In the genomic region with DNA sequence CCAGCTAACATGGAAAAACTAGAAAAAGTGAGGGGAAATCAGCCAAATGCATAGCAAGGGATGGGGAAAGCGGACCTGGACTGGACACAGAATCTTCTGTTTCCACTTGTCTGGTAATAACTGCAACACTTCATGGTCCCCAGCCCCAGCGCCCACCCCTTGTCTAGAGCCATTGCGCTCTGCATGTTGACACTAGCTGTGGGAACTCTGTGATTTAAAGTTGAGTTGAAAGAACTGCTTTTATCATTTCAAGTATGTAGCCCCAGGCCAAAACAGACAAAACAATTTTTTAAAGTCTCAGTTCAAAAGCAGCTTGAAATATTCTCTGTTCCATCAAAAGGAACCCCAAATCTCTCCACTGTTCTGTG, we compare ENCODE assay signal across 16 cellular contexts.
A peak's percentile ranks its signal among the peaks of the same experiment; 100 is the strongest.
DNase-seq lines count a peak whose midpoint lies in the region; ATAC-seq and TF ChIP-seq lines count a peak whose summit lies in the region.
"Had no signal": no experiment of that assay in that cellular context is flagged by ENCODE, and none has a peak within 500 bp of the region (broad histone marks: within the 10 kb centered on the region; RNA-seq: fewer than 3 reads in every experiment).

No MANE protein-coding gene starts in this region.

- H3K36me3 ChIP-seq in gastroesophageal sphincter = no peaks in the 10 kb centered on the region
- H3K36me3 ChIP-seq in rectal smooth muscle tissue (ENCODE audit: control insufficient read depth, insufficient read depth, low read length) = no peaks in the 10 kb centered on the region
- H3K36me3 ChIP-seq: cardiac muscle cell, MG63 had no signal

- H3K27me3 ChIP-seq in gastroesophageal sphincter = no peaks in the 10 kb centered on the region
- no peaks in the 10 kb centered on the region for H3K27me3 ChIP-seq in rectal smooth muscle tissue (ENCODE audit: control insufficient read depth, insufficient read depth, low read length)
- H3K27me3 ChIP-seq: cardiac muscle cell, MG63 had no signal

- peak overlapping the region in 3 of 4 donors; percentile 60 to 70 (median 63) for H3K27ac ChIP-seq in gastroesophageal sphincter
- H3K27ac ChIP-seq in rectal smooth muscle tissue (ENCODE audit: low read depth, low read length) = peak overlapping the region; percentile 48
- H3K27ac ChIP-seq: cardiac muscle cell had no signal

- H3K4me1 ChIP-seq in gastroesophageal sphincter = peaks cover 0 to 31% (median 0%) of the 10 kb centered on the region in 3 donors
- peaks cover 5% of the 10 kb centered on the region for H3K4me1 ChIP-seq in rectal smooth muscle tissue (ENCODE audit: control insufficient read depth, insufficient read depth, low read length)

- WGBS in gastroesophageal sphincter (ENCODE audit: low coverage in 1 of 2), 2 donors = 55 to 66% methylated on average over 3 of the region's 3 CpGs

- no peak for TF ChIP-seq POLR2A in gastroesophageal sphincter (IDR thresholded peaks at IDR 0.05)

- H3K4me3 ChIP-seq in gastroesophageal sphincter = no peak overlapping the region
- no peak overlapping the region for H3K4me3 ChIP-seq in rectal smooth muscle tissue (ENCODE audit: low read length)
- H3K4me3 ChIP-seq: cardiac muscle cell, MG63 had no signal

- DNase-seq in EH (ENCODE audit: low read depth) = peak; percentile 42
- peak; percentile 16 for DNase-seq in SK-MEL-5 (ENCODE audit: low read depth, low spot score)
- DNase-seq in GM19240 (ENCODE audit: insufficient read length, low spot score) = no peak
- no peak for DNase-seq in NCI-H2171 (lab: John Stamatoyannopoulos, UW)
- DNase-seq in anterior cingulate cortex (lab: John Stamatoyannopoulos, UW) = no peak
- DNase-seq: activated CD4-positive, alpha-beta T cell treated with anti-CD3 and anti-CD28 coated beads, Interleukin-2, amount 10 ng/mL, durations not matched to agents 24 days and 14 days; activated naive CD4-positive, alpha-beta T cell treated with anti-CD3 and anti-CD28 coated beads, Interleukin-2, amount 50 U/mL, for 16 hours; effector memory CD4-positive, alpha-beta T cell; MG63; nucleus accumbens; SIG-M5 had no signal

- TF ChIP-seq CTCF in gastroesophageal sphincter (IDR thresholded peaks at IDR 0.05) = no peak

- in situ Hi-C loops in SK-MEL-5 (cut with HindIII; ENCODE audit: low pct_unique_long_range_greater_than_20kb, low sequenced_read_pairs) = no loop called here

- ATAC-seq in gastroesophageal sphincter (no peak), HG02623 (IDR thresholded peaks at IDR 0.05; ENCODE audit: unreplicated experiment) (no peak)
- ATAC-seq: HCT116 had no signal

- no peak overlapping the region for H3K9ac ChIP-seq in rectal smooth muscle tissue (ENCODE audit: low read length)

- TF ChIP-seq EP300 in gastroesophageal sphincter (IDR thresholded peaks at IDR 0.05) = no peak

- no peaks in the 10 kb centered on the region for H3K9me3 ChIP-seq in gastroesophageal sphincter
- H3K9me3 ChIP-seq: MG63 had no signal

Comparison
In these comparisons a context has a peak if more than half of its experiments do, and no peak if none do; other contexts are left out.
1. DNase-seq: peak in EH (single experiment) and SK-MEL-5 (single experiment); none in GM19240 (single experiment), NCI-H2171 (single experiment) and anterior cingulate cortex (0 of 58).